In genomic region chr10:102917962-102918816, GRCh38 we compare ENCODE assay signal across 8 cellular contexts. TPM values are rescaled to one million over a fixed set of nuclear protein-coding genes. Genes with fewer than 3 reads are reported as not detected.
DNase-seq lines count a peak whose midpoint lies in the region; ATAC-seq and TF ChIP-seq lines count a peak whose summit lies in the region.

TSS of gene CNNM2 (plus strand) at chr10:102918294. CDS start at chr10:102918481, 187 bp downstream.

- peaks cover 8 to 11% of the 10 kb centered on the region in 2 donors for H3K4me1 ChIP-seq in lung (ENCODE audit: control insufficient read depth in 2 of 2, insufficient read depth in 2 of 2, low read length in 2 of 2)

- ATAC-seq in lung (ENCODE audit: insufficient read depth, low FRiP score): peak; percentile 97

- H3K36me3 ChIP-seq in lung (ENCODE audit: control insufficient read depth in 2 of 2, insufficient read depth in 2 of 2, low read length in 2 of 2): no peaks in the 10 kb centered on the region

- no peaks in the 10 kb centered on the region for H3K9me3 ChIP-seq in lung (ENCODE audit: control insufficient read depth in 2 of 2, insufficient read depth in 1 of 2, low read length in 1 of 2)

- TF ChIP-seq CTCF in GM20000 (IDR thresholded peaks at IDR 0.05; ENCODE audit: extremely low read depth, missing control alignments): no peak
- TF ChIP-seq CTCF in lung (IDR thresholded peaks at IDR 0.05; ENCODE audit: control extremely low read depth, extremely low read depth): no peak

- no peaks in the 10 kb centered on the region for H3K27me3 ChIP-seq in lung (ENCODE audit: control insufficient read depth, insufficient read depth)

- WGBS in lung, 2 donors: 1% methylated on average over 70 to 80 of the region's 80 CpGs

- DNase-seq in COLO829 (ENCODE audit: low spot score) (peak; percentile 92), GM20000 (ENCODE audit: low spot score) (peak; percentile 98), HS-5 (ENCODE audit: low read depth) (peak; percentile 98), NK-92 (lab: John Stamatoyannopoulos, UW; ENCODE audit: unreplicated experiment) (peak; percentile 95), lung (ENCODE audit: low spot score) (peak; percentile 100)
- DNase-seq in activated CD8-positive, alpha-beta memory T cell treated with anti-CD3 and anti-CD28 coated beads for 24 hours: peak; percentile 98
- peak; percentile 99 for DNase-seq in effector CD8-positive, alpha-beta T cell (lab: John Stamatoyannopoulos, UW)
- peak; percentile 99 to 100 (median 100) for DNase-seq in stimulated activated CD4-positive, alpha-beta T cell treated with anti-CD3 and anti-CD28 coated beads, TNF-alpha, amount 100 ng/mL, for 24 hours (ENCODE audit: low read depth in 3 of 3)

- H3K4me3 ChIP-seq in lung: peak within 1 kb of the TSS; percentile 97

- peak within 1 kb of the TSS; percentile 81 to 93 for H3K27ac ChIP-seq in lung (ENCODE audit: low read depth in 1 of 2, low read length in 1 of 2)

RNA-seq across cellular contexts. Expression of gene CNNM2, which starts in this region (rescaled TPM):
- 10 to 100 TPM; 10.1 to 18.3 TPM for total RNA-seq in lung
- 1 to 10 TPM; 3.0 to 5.4 TPM for polyA plus RNA-seq in lung

Comparison
In these comparisons a context has a peak if more than half of its experiments do, and no peak if none do; other contexts are left out.
1. Peak in every context shown above with its lines: DNase-seq, ATAC-seq, H3K4me3 ChIP-seq and H3K27ac ChIP-seq.